ENCODE assay signal across 8 cellular contexts in genomic region chr7:6026011-6026819, GRCh38. TPM values are rescaled to one million over a fixed set of nuclear protein-coding genes. Genes with fewer than 3 reads are reported as not detected.
DNase-seq lines count a peak whose midpoint lies in the region; ATAC-seq, FAIRE-seq and TF ChIP-seq lines count a peak whose summit lies in the region.

No MANE protein-coding gene starts in this region.

- H3K9me3 ChIP-seq in CD4-positive, CD25-positive, alpha-beta regulatory T cell (ENCODE audit: control insufficient read depth in 2 of 2, low read length in 2 of 2), result no peaks in the 10 kb centered on the region
- H3K9me3 ChIP-seq in astrocyte (ENCODE audit: insufficient read depth, low read depth, low read length), result no peaks in the 10 kb centered on the region

- ATAC-seq in CD4-positive, CD25-positive, alpha-beta regulatory T cell (ENCODE audit: low read depth in 2 of 2), result peak; percentile 99 to 100
- ATAC-seq in GM19455 (IDR thresholded peaks at IDR 0.05; ENCODE audit: unreplicated experiment), result peak; percentile 86

- peak overlapping the region; percentile 57 for H3K27ac ChIP-seq in CD4-positive, CD25-positive, alpha-beta regulatory T cell (ENCODE audit: insufficient read depth, low read length, poor library complexity, severe bottlenecking)
- no peak overlapping the region for H3K27ac ChIP-seq in astrocyte (ENCODE audit: low read depth, low read length)

- no peak overlapping the region for H3K9ac ChIP-seq in astrocyte (ENCODE audit: low read length)

- TF ChIP-seq CTCF in astrocyte (IDR thresholded peaks at IDR 0.05; ENCODE audit: insufficient read depth, low read depth, low read length), result peak; percentile 10

- no peaks in the 10 kb centered on the region for H3K27me3 ChIP-seq in CD4-positive, CD25-positive, alpha-beta regulatory T cell (ENCODE audit: control insufficient read depth, insufficient read depth, low read length)
- H3K27me3 ChIP-seq in astrocyte (ENCODE audit: insufficient read depth, low read length), result no peaks in the 10 kb centered on the region

- peaks cover 7% of the 10 kb centered on the region for H3K79me2 ChIP-seq in astrocyte (ENCODE audit: insufficient read depth, low read length)

- H3K4me3 Mint-ChIP-seq in CD4-positive, CD25-positive, alpha-beta regulatory T cell, result peak overlapping the region; percentile 59 to 88 (median 80)
- peak overlapping the region; percentile 78 for H3K4me3 Mint-ChIP-seq in T-helper 1 cell treated with Interleukin-12 subunit alpha and Interleukin-12 subunit beta and Interleukin-4 antibody, amounts not matched to agents 30 μg/mL and 1 μg/mL, for 36 hours
- no peak overlapping the region for H3K4me3 Mint-ChIP-seq in astrocyte (ENCODE audit: unreplicated experiment)

- peaks cover 47% of the 10 kb centered on the region for H3K36me3 Mint-ChIP-seq in CD4-positive, CD25-positive, alpha-beta regulatory T cell
- H3K36me3 Mint-ChIP-seq in T-helper 1 cell treated with Interleukin-12 subunit alpha and Interleukin-12 subunit beta and Interleukin-4 antibody, amounts not matched to agents 30 μg/mL and 1 μg/mL, for 36 hours (ENCODE audit: low read depth), result peaks cover 47% of the 10 kb centered on the region
- peaks cover 44% of the 10 kb centered on the region for H3K36me3 Mint-ChIP-seq in astrocyte (ENCODE audit: low read depth, unreplicated experiment)

- H3K27ac Mint-ChIP-seq in CD4-positive, CD25-positive, alpha-beta regulatory T cell, result peak overlapping the region; percentile 28 to 94 (median 83)
- H3K27ac Mint-ChIP-seq in T-helper 1 cell treated with Interleukin-12 subunit alpha and Interleukin-12 subunit beta and Interleukin-4 antibody, amounts not matched to agents 30 μg/mL and 1 μg/mL, for 36 hours, result peak overlapping the region; percentile 85
- H3K27ac Mint-ChIP-seq in astrocyte (ENCODE audit: unreplicated experiment), result no peak overlapping the region

- FAIRE-seq in HTR-8/SVneo (lab: Jason Lieb, UNC) (no peak), astrocyte (lab: Jason Lieb, UNC) (no peak)

- DNase-seq in CD4-positive, CD25-positive, alpha-beta regulatory T cell, result peak; percentile 54 to 90 (median 71)
- peak; percentile 64 for DNase-seq in HTR-8/SVneo (ENCODE audit: insufficient read length, low spot score)
- no peak for DNase-seq in astrocyte (ENCODE audit: low read depth)
- peak; percentile 23 for DNase-seq in iPS DF 19.7 (ENCODE audit: low read depth, low spot score)
- peak; percentile 32 to 46 for DNase-seq in stimulated activated CD4-positive, alpha-beta T cell treated with anti-CD3 and anti-CD28 coated beads, Interleukin-15, amount 100 ng/mL, for 48 hours (ENCODE audit: low read depth in 2 of 2)
- no peak for DNase-seq in GM19240 (ENCODE audit: insufficient read length, low spot score)

- H3K36me3 ChIP-seq in CD4-positive, CD25-positive, alpha-beta regulatory T cell (ENCODE audit: control insufficient read depth, insufficient read depth, low read length), result peaks cover 71% of the 10 kb centered on the region
- peaks cover 54% of the 10 kb centered on the region for H3K36me3 ChIP-seq in astrocyte (ENCODE audit: insufficient read depth, low read length)

- peaks cover 10 to 26% (median 14%) of the 10 kb centered on the region in 4 donors for H3K4me1 Mint-ChIP-seq in CD4-positive, CD25-positive, alpha-beta regulatory T cell
- H3K4me1 Mint-ChIP-seq in T-helper 1 cell treated with Interleukin-12 subunit alpha and Interleukin-12 subunit beta and Interleukin-4 antibody, amounts not matched to agents 30 μg/mL and 1 μg/mL, for 36 hours (ENCODE audit: low read depth), result peaks cover 23% of the 10 kb centered on the region
- peaks cover 3% of the 10 kb centered on the region for H3K4me1 Mint-ChIP-seq in astrocyte (ENCODE audit: low read depth, unreplicated experiment)

- peaks cover 15% of the 10 kb centered on the region for H3K4me1 ChIP-seq in CD4-positive, CD25-positive, alpha-beta regulatory T cell (ENCODE audit: control insufficient read depth, insufficient read depth, low read length, poor library complexity, severe bottlenecking)
- H3K4me1 ChIP-seq in astrocyte (ENCODE audit: insufficient read depth, low read length), result no peaks in the 10 kb centered on the region

- peak overlapping the region; percentile 51 for H3K4me3 ChIP-seq in CD4-positive, CD25-positive, alpha-beta regulatory T cell (ENCODE audit: low read depth, low read length)
- H3K4me3 ChIP-seq in astrocyte (ENCODE audit: insufficient read depth, low read depth, low read length), result no peak overlapping the region

- no peak overlapping the region for H2AFZ ChIP-seq in astrocyte (ENCODE audit: low read depth, low read length)

- no peak overlapping the region for H3K4me2 ChIP-seq in astrocyte (ENCODE audit: low read length)

- H4K20me1 ChIP-seq in astrocyte (ENCODE audit: insufficient read depth, low read length), result peaks cover 19% of the 10 kb centered on the region

- no peaks in the 10 kb centered on the region for H3K27me3 Mint-ChIP-seq in CD4-positive, CD25-positive, alpha-beta regulatory T cell
- H3K27me3 Mint-ChIP-seq in T-helper 1 cell treated with Interleukin-12 subunit alpha and Interleukin-12 subunit beta and Interleukin-4 antibody, amounts not matched to agents 30 μg/mL and 1 μg/mL, for 36 hours (ENCODE audit: low read depth), result no peaks in the 10 kb centered on the region
- no peaks in the 10 kb centered on the region for H3K27me3 Mint-ChIP-seq in astrocyte (ENCODE audit: low read depth, unreplicated experiment)

- H3K9me3 Mint-ChIP-seq in CD4-positive, CD25-positive, alpha-beta regulatory T cell, result no peaks in the 10 kb centered on the region
- H3K9me3 Mint-ChIP-seq in T-helper 1 cell treated with Interleukin-12 subunit alpha and Interleukin-12 subunit beta and Interleukin-4 antibody, amounts not matched to agents 30 μg/mL and 1 μg/mL, for 36 hours, result no peaks in the 10 kb centered on the region
- H3K9me3 Mint-ChIP-seq in astrocyte (ENCODE audit: unreplicated experiment), result no peaks in the 10 kb centered on the region

RNA-seq across cellular contexts. Expression of gene ANKRD61, which starts 5.0 kb away (rescaled TPM):
- total RNA-seq in CD4-positive, CD25-positive, alpha-beta regulatory T cell, result not detected
- polyA plus RNA-seq in CD4-positive, CD25-positive, alpha-beta regulatory T cell, result under 1 TPM in 3 of 4 donors, not detected in 1; 0.15 to 0.53 (median 0.32) TPM
- 0.18 and 0.31 TPM in 2 replicates for total RNA-seq in astrocyte

RNA-seq across cellular contexts. Expression of gene AIMP2, which starts 17.1 kb away (rescaled TPM):
- total RNA-seq in CD4-positive, CD25-positive, alpha-beta regulatory T cell, result 9.6 TPM
- polyA plus RNA-seq in CD4-positive, CD25-positive, alpha-beta regulatory T cell, result 10 to 100 TPM; 20.3 to 36.1 (median 27.9) TPM
- total RNA-seq in astrocyte, result 46.9 and 48.3 TPM in 2 replicates

RNA-seq across cellular contexts. Expression of gene PMS2, which starts 17.4 kb away (rescaled TPM):
- 13.4 TPM for total RNA-seq in CD4-positive, CD25-positive, alpha-beta regulatory T cell
- polyA plus RNA-seq in CD4-positive, CD25-positive, alpha-beta regulatory T cell, result 10 to 100 TPM in 1 of 4 donors, 1 to 10 TPM in 3; 7.1 to 13.3 (median 8.6) TPM
- total RNA-seq in astrocyte, result 15.3 and 17.8 TPM in 2 replicates

RNA-seq across cellular contexts. Expression of gene EIF2AK1, which starts 32.8 kb away (rescaled TPM):
- 65.1 TPM for total RNA-seq in CD4-positive, CD25-positive, alpha-beta regulatory T cell
- 10 to 100 TPM; 72.3 to 86.5 (median 78.4) TPM for polyA plus RNA-seq in CD4-positive, CD25-positive, alpha-beta regulatory T cell
- 115 and 119 TPM in 2 replicates for total RNA-seq in astrocyte

RNA-seq across cellular contexts. Expression of gene RSPH10B, which starts 55.7 kb away (rescaled TPM):
- not detected for total RNA-seq in CD4-positive, CD25-positive, alpha-beta regulatory T cell
- not detected for polyA plus RNA-seq in CD4-positive, CD25-positive, alpha-beta regulatory T cell
- 0.12 TPM in 1 of 2 replicates, not detected in the other for total RNA-seq in astrocyte

Comparison
In these comparisons a context has a peak if more than half of its experiments do, and no peak if none do; other contexts are left out.
1. DNase-seq: peak in CD4-positive, CD25-positive, alpha-beta regulatory T cell (3 of 3), HTR-8/SVneo (single experiment), iPS DF 19.7 (single experiment) and stimulated activated CD4-positive, alpha-beta T cell treated with anti-CD3 and anti-CD28 coated beads, Interleukin-15, amount 100 ng/mL, for 48 hours (2 of 2); none in astrocyte (single experiment) and GM19240 (single experiment).